12 cellular contexts compared by ENCODE assay signal in the genomic region with DNA sequence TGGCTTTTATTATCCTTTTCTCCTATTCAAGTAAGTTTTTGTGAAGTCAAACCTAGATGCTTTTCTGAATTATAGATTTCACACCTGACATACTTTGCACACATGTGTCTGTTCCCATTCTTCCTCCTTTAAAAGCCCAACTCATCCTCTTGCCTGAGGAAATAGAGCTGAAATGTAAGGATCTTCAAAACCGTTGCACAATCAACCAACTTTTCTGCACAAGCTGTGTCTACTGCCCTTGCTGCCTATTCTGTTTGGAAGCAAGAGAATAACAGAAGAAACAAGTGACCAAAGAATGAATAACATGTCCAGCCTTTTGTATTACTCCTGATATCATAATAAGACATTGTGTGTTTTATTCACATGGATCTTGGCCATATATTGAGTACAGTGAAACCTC.
"Had no signal": no experiment of that assay in that cellular context is flagged by ENCODE, and none has a peak within 500 bp of the region (broad histone marks: within the 10 kb centered on the region; RNA-seq: fewer than 3 reads in every experiment).

No MANE protein-coding gene starts in this region.

- H3K4me3 ChIP-seq: breast epithelium, tibial nerve, vagina had no signal

- ATAC-seq: esophagus mucosa had no signal

- H3K27me3 ChIP-seq: breast epithelium, tibial nerve, vagina had no signal

- H3K4me1 Mint-ChIP-seq: memory B cell had no signal

- H3K4me3 Mint-ChIP-seq: activated naive CD8-positive, alpha-beta T cell treated with anti-CD3 and anti-CD28 coated beads, Interleukin-2, amount 10 ng/mL, durations not matched to agents 7 days and 5 days; activated T-helper 17 cell treated with anti-CD3 and anti-CD28 coated beads, Interleukin-2, amount 50 U/mL, for 72 hours; dendritic cell treated with granulocyte-macrophage colony-stimulating factor and Interleukin-4, amounts not matched to agents 40 ng/mL and 50 ng/mL, for 4 days; memory B cell; natural killer cell treated with Interleukin-12 subunit alpha and Interleukin-12 subunit beta and Interleukin-15 and Interleukin-18, amount 100 ng/mL, for 72 hours had no signal

- H3K4me1 ChIP-seq: breast epithelium, vagina had no signal

- H3K36me3 Mint-ChIP-seq: memory B cell had no signal

- H3K9me3 ChIP-seq: breast epithelium, tibial nerve, vagina had no signal

- H3K36me3 ChIP-seq: breast epithelium, tibial nerve, vagina, WERI-Rb-1 had no signal

- DNase-seq: activated CD4-positive, alpha-beta T cell treated with anti-CD3 and anti-CD28 coated beads for 1 hour; activated naive CD8-positive, alpha-beta T cell treated with anti-CD3 and anti-CD28 coated beads, Interleukin-2, amount 10 ng/mL, durations not matched to agents 7 days and 5 days; cerebellar nuclear complex had no signal

- H3K27ac ChIP-seq: breast epithelium, tibial nerve, vagina, WERI-Rb-1 had no signal

- H3K27me3 Mint-ChIP-seq: activated naive CD8-positive, alpha-beta T cell treated with anti-CD3 and anti-CD28 coated beads, Interleukin-2, amount 10 ng/mL, durations not matched to agents 7 days and 5 days; activated T-helper 17 cell treated with anti-CD3 and anti-CD28 coated beads, Interleukin-2, amount 50 U/mL, for 72 hours; dendritic cell treated with granulocyte-macrophage colony-stimulating factor and Interleukin-4, amounts not matched to agents 40 ng/mL and 50 ng/mL, for 4 days; memory B cell had no signal

- H3K9me3 Mint-ChIP-seq: activated naive CD8-positive, alpha-beta T cell treated with anti-CD3 and anti-CD28 coated beads, Interleukin-2, amount 10 ng/mL, durations not matched to agents 7 days and 5 days; activated T-helper 17 cell treated with anti-CD3 and anti-CD28 coated beads, Interleukin-2, amount 50 U/mL, for 72 hours; dendritic cell treated with granulocyte-macrophage colony-stimulating factor and Interleukin-4, amounts not matched to agents 40 ng/mL and 50 ng/mL, for 4 days; memory B cell; natural killer cell treated with Interleukin-12 subunit alpha and Interleukin-12 subunit beta and Interleukin-15 and Interleukin-18, amount 100 ng/mL, for 72 hours had no signal

- H3K27ac Mint-ChIP-seq: activated naive CD8-positive, alpha-beta T cell treated with anti-CD3 and anti-CD28 coated beads, Interleukin-2, amount 10 ng/mL, durations not matched to agents 7 days and 5 days; activated T-helper 17 cell treated with anti-CD3 and anti-CD28 coated beads, Interleukin-2, amount 50 U/mL, for 72 hours; dendritic cell treated with granulocyte-macrophage colony-stimulating factor and Interleukin-4, amounts not matched to agents 40 ng/mL and 50 ng/mL, for 4 days; memory B cell; natural killer cell treated with Interleukin-12 subunit alpha and Interleukin-12 subunit beta and Interleukin-15 and Interleukin-18, amount 100 ng/mL, for 72 hours had no signal
